ENCODE assay signal across 22 cellular contexts in genomic region chr18:72697706-72698105, GRCh38.
"Had no signal": no experiment of that assay in that cellular context is flagged by ENCODE, and none has a peak within 500 bp of the region (broad histone marks: within the 10 kb centered on the region; RNA-seq: fewer than 3 reads in every experiment).

No MANE protein-coding gene starts in this region.

- H3K9me3 ChIP-seq: esophagus squamous epithelium, lower lobe of right lung, tibial nerve, vagina had no signal

- H3K4me3 ChIP-seq: esophagus squamous epithelium, lower lobe of right lung, tibial nerve, vagina had no signal

- H3K36me3 Mint-ChIP-seq: activated naive CD8-positive, alpha-beta T cell had no signal

- H3K9me3 Mint-ChIP-seq: activated T-helper 1 cell treated with anti-CD3 and anti-CD28 coated beads, Interleukin-12 subunit alpha, Interleukin-12 subunit beta, Interleukin-2, Interleukin-4 antibody, amounts not matched to agents 30 ng/mL and 10 ng/mL and 1 ng/mL, durations not matched to agents 14 hours and 24 hours and 36 hours; nephron had no signal

- DNase-seq: activated CD4-positive, CD25-positive, alpha-beta regulatory T cell treated with anti-CD3 and anti-CD28 coated beads, Interleukin-2, amount 50 U/mL, for 72 hours; activated gamma-delta T cell treated with Interleukin-2 at 50 U/mL for 16 hours; dermis blood vessel endothelial cell; effector memory CD8-positive, alpha-beta T cell; esophagus squamous epithelium; left colon; lower lobe of right lung; midbrain; occipital lobe; posterior cingulate gyrus; stimulated activated CD4-positive, alpha-beta T cell treated with anti-CD3 and anti-CD28 coated beads, Interleukin-12 subunit alpha, Interleukin-12 subunit beta, amount 100 ng/mL, for 4 hours; stimulated activated CD4-positive, alpha-beta T cell treated with anti-CD3 and anti-CD28 coated beads, Interleukin-2, amount 100 ng/mL, for 24 hours; stimulated activated naive CD4-positive, alpha-beta T cell treated with Interleukin-2 at 50 U/mL for 16 hours; substantia nigra; T-helper 1 cell; T1000 had no signal

- H3K36me3 ChIP-seq: esophagus squamous epithelium, lower lobe of right lung, tibial nerve, vagina had no signal

- FAIRE-seq: islet of Langerhans had no signal

- H3K27me3 Mint-ChIP-seq: activated naive CD8-positive, alpha-beta T cell; effector memory CD8-positive, alpha-beta T cell had no signal

- H3K27ac Mint-ChIP-seq: activated naive CD8-positive, alpha-beta T cell; activated T-helper 1 cell treated with anti-CD3 and anti-CD28 coated beads, Interleukin-12 subunit alpha, Interleukin-12 subunit beta, Interleukin-2, Interleukin-4 antibody, amounts not matched to agents 30 ng/mL and 10 ng/mL and 1 ng/mL, durations not matched to agents 14 hours and 24 hours and 36 hours; effector memory CD8-positive, alpha-beta T cell; nephron had no signal

- H3K27me3 ChIP-seq: esophagus squamous epithelium, tibial nerve, vagina had no signal

- ATAC-seq: effector memory CD8-positive, alpha-beta T cell; left colon; lower lobe of right lung had no signal

- H3K27ac ChIP-seq: esophagus squamous epithelium, lower lobe of right lung, tibial nerve, vagina had no signal

- H3K4me3 Mint-ChIP-seq: activated naive CD8-positive, alpha-beta T cell; activated T-helper 1 cell treated with anti-CD3 and anti-CD28 coated beads, Interleukin-12 subunit alpha, Interleukin-12 subunit beta, Interleukin-2, Interleukin-4 antibody, amounts not matched to agents 30 ng/mL and 10 ng/mL and 1 ng/mL, durations not matched to agents 14 hours and 24 hours and 36 hours; effector memory CD8-positive, alpha-beta T cell; nephron had no signal
